In genomic region chr17:30822919-30823318, GRCh38 we compare ENCODE assay signal across 8 cellular contexts. TPM values are rescaled to one million over a fixed set of nuclear protein-coding genes. Genes with fewer than 3 reads are reported as not detected.
DNase-seq lines count a peak whose midpoint lies in the region; ATAC-seq and TF ChIP-seq lines count a peak whose summit lies in the region.
"Not testable (repeated sequence)": the region's sequence is repeated elsewhere in the genome, so short reads cannot be mapped to it uniquely, and the experiment has no call there.

No MANE protein-coding gene starts in this region.

- not testable (repeated sequence) for H4K20me1 ChIP-seq in Karpas-422 (ENCODE audit: insufficient read depth, low read depth, low read length); osteoblast (ENCODE audit: insufficient read depth, low read length)

- ATAC-seq in heart left ventricle = not testable (repeated sequence)

- H3K4me1 Mint-ChIP-seq in activated T-cell treated with anti-CD3 and anti-CD28 coated beads, Interleukin-2, amount 50 U/mL, for 24 hours (ENCODE audit: low read depth) = peaks cover 55% of the 10 kb centered on the region
- peaks cover 16% of the 10 kb centered on the region for H3K4me1 Mint-ChIP-seq in MCF 10A (ENCODE audit: insufficient read depth, unreplicated experiment)

- intact Hi-C loops in MCF 10A (cut with micrococcal nuclease) = loop anchor here (5.0 kb wide), 1 partner anchor 481 kb away; no protein-coding TSS in a partner anchor
- intact Hi-C loops in heart left ventricle (cut with DNase I) = loop anchor here in 1 of 10 donors (5.0 kb wide), 1 partner anchor 221 kb away; no protein-coding TSS in a partner anchor
- intact Hi-C loops in tibial artery (cut with DNase I; ENCODE audit: low total_unique reads) = not testable (repeated sequence)

- H3K36me3 Mint-ChIP-seq in activated T-cell treated with anti-CD3 and anti-CD28 coated beads, Interleukin-2, amount 50 U/mL, for 24 hours (ENCODE audit: low read depth) = peaks cover 49% of the 10 kb centered on the region
- peaks cover 14% of the 10 kb centered on the region for H3K36me3 Mint-ChIP-seq in MCF 10A (ENCODE audit: insufficient read depth, unreplicated experiment)

- not testable (repeated sequence) for H3K27me3 ChIP-seq in GM06990 (replicated peaks; ENCODE audit: control insufficient read depth, insufficient read depth, low read length); Karpas-422 (ENCODE audit: low read length); Peyer's patch; heart left ventricle; osteoblast (ENCODE audit: insufficient read depth, low read length); tibial artery

- H3K9me2 ChIP-seq in Karpas-422 (replicated peaks; ENCODE audit: insufficient read depth, low read length) = not testable (repeated sequence)

- peaks cover 65% of the 10 kb centered on the region for H3K79me2 ChIP-seq in Karpas-422 (ENCODE audit: low read length)
- H3K79me2 ChIP-seq in osteoblast (ENCODE audit: insufficient read depth, low read length) = peaks cover 62% of the 10 kb centered on the region

- not testable (repeated sequence) for H3K27me3 Mint-ChIP-seq in activated T-cell treated with anti-CD3 and anti-CD28 coated beads, Interleukin-2, amount 50 U/mL, for 24 hours; MCF 10A (ENCODE audit: insufficient read depth, unreplicated experiment)

- H3K4me1 ChIP-seq in Karpas-422 (ENCODE audit: low read length) (peaks cover 47% of the 10 kb centered on the region), Peyer's patch (peaks cover 5 to 45% (median 10%) of the 10 kb centered on the region in 4 donors), heart left ventricle (peaks cover 0 to 70% (median 19%) of the 10 kb centered on the region in 12 donors), osteoblast (ENCODE audit: insufficient read depth, low read length) (peaks cover 14% of the 10 kb centered on the region), tibial artery (peaks cover 0 to 22% (median 15%) of the 10 kb centered on the region in 4 donors)

- POLR2A ChIA-PET in MCF 10A (lab: Yijun Ruan, JAX) = interaction anchor here (1.1 to 2.5 kb wide), 5 partner anchors 8 to 491 kb away, joined by 4 to 14 read pairs (median 5); partner anchors contain the start of genes ATAD5, EVI2B and RNF135

- not testable (repeated sequence) for TF ChIP-seq POLR2A in Peyer's patch (IDR thresholded peaks at IDR 0.05); heart left ventricle (IDR thresholded peaks at IDR 0.05)

- CTCF ChIA-PET in MCF 10A (lab: Yijun Ruan, JAX) = interaction anchor here (0.6 kb wide), 1 partner anchor 556 kb away, joined by 3 read pairs; no protein-coding TSS in a partner anchor

- H2AFZ ChIP-seq in Karpas-422 (ENCODE audit: low read length); osteoblast (ENCODE audit: low read length): not testable (repeated sequence)

- TF ChIP-seq CTCF in GM06990 (IDR thresholded peaks at IDR 0.05; ENCODE audit: insufficient read depth, low read length, poor library complexity, severe bottlenecking); Peyer's patch (IDR thresholded peaks at IDR 0.05); MCF 10A (IDR thresholded peaks at IDR 0.05; ENCODE audit: unreplicated experiment); heart left ventricle (IDR thresholded peaks at IDR 0.05); osteoblast (IDR thresholded peaks at IDR 0.05; ENCODE audit: extremely low read depth, low read depth, low read length); tibial artery (IDR thresholded peaks at IDR 0.05): not testable (repeated sequence)

- H3K4me3 ChIP-seq in GM06990 (replicated peaks; ENCODE audit: low read depth, low read length) (peak overlapping the region; percentile 81), Karpas-422 (ENCODE audit: low read length) (peak overlapping the region; percentile 99), Peyer's patch (peak overlapping the region; percentile 67 to 99 (median 98)), heart left ventricle (peak overlapping the region in 8 of 12 donors; percentile 0 to 99 (median 94)), tibial artery (peak overlapping the region; percentile 85 to 86)
- not testable (repeated sequence) for H3K4me3 ChIP-seq in osteoblast (ENCODE audit: insufficient read depth, low read length)

- DNase-seq in GM06990 (ENCODE audit: extremely low read depth, insufficient read length) (peak; percentile 52), Karpas-422 (peak; percentile 83), Peyer's patch (peak; percentile 37 to 59 (median 54))
- DNase-seq in activated T-cell treated with anti-CD3 and anti-CD28 coated beads, Interleukin-2, amount 50 U/mL, for 24 hours; MCF 10A (ENCODE audit: unreplicated experiment); heart left ventricle; osteoblast (ENCODE audit: insufficient read length, low spot score, missing footprints); tibial artery: not testable (repeated sequence)

- H3K9me3 Mint-ChIP-seq in activated T-cell treated with anti-CD3 and anti-CD28 coated beads, Interleukin-2, amount 50 U/mL, for 24 hours; MCF 10A (ENCODE audit: unreplicated experiment): not testable (repeated sequence)

- H3K27ac Mint-ChIP-seq in activated T-cell treated with anti-CD3 and anti-CD28 coated beads, Interleukin-2, amount 50 U/mL, for 24 hours = peak overlapping the region; percentile 92
- H3K27ac Mint-ChIP-seq in MCF 10A (ENCODE audit: low read depth, unreplicated experiment) = not testable (repeated sequence)

- not testable (repeated sequence) for H3K36me3 ChIP-seq in GM06990 (ENCODE audit: control insufficient read depth, insufficient read depth, low read length); Peyer's patch; heart left ventricle; osteoblast (ENCODE audit: insufficient read depth, low read length); tibial artery
- peaks cover 13% of the 10 kb centered on the region; the same call in 1 of the 2 replicates for H3K36me3 ChIP-seq in Karpas-422 (ENCODE audit: insufficient read depth, low read length)

- H3K4me3 Mint-ChIP-seq in activated T-cell treated with anti-CD3 and anti-CD28 coated beads, Interleukin-2, amount 50 U/mL, for 24 hours = peak overlapping the region; percentile 97
- peak overlapping the region; percentile 50 for H3K4me3 Mint-ChIP-seq in MCF 10A (ENCODE audit: unreplicated experiment)

- H3K4me2 ChIP-seq in Karpas-422 (ENCODE audit: low read depth, low read length, poor library complexity, severe bottlenecking) (peak overlapping the region; percentile 85), osteoblast (ENCODE audit: insufficient read depth, low read length) (peak overlapping the region; percentile 92)

- H3K9me3 ChIP-seq in Karpas-422 (ENCODE audit: low read length); Peyer's patch; heart left ventricle; osteoblast (ENCODE audit: low read depth, low read length); tibial artery: not testable (repeated sequence)

- not testable (repeated sequence) for BruUV-seq in MCF 10A (replicated peaks; lab: Mats Ljungman, UMichigan)

- peak overlapping the region; percentile 60 for H3K9ac ChIP-seq in Karpas-422 (ENCODE audit: low read length)

- 84 to 88% (median 85%) methylated on average over 14 of the region's 14 CpGs for WGBS in heart left ventricle, 4 donors

- H3K27ac ChIP-seq in Karpas-422 (ENCODE audit: low read length) (peak overlapping the region; percentile 87), Peyer's patch (peak overlapping the region; percentile 88 to 95 (median 90)), heart left ventricle (peak overlapping the region in 2 of 12 donors; percentile 89 to 93)
- not testable (repeated sequence) for H3K27ac ChIP-seq in osteoblast (ENCODE audit: low read depth, low read length); tibial artery

RNA-seq across cellular contexts. Expression of gene CRLF3, which starts 1.6 kb away (rescaled TPM):
- total RNA-seq in Karpas-422 (2014; rRNA removed; shearing (Covaris generic); ENCODE audit: low replicate concordance) = 32.2 and 49.0 TPM in 2 replicates
- total RNA-seq in Peyer's patch (10 to 100 TPM in 3 of 4 donors, 1 to 10 TPM in 1; 7.9 to 45.4 (median 19.7) TPM), MCF 10A (2022) (14.7 and 15.0 TPM in 2 replicates), heart left ventricle (10 to 100 TPM in 1 of 9 donors, 1 to 10 TPM in 8; 4.4 to 12.3 (median 5.5) TPM), osteoblast (11.6 and 11.8 TPM in 2 replicates)
- polyA plus RNA-seq in heart left ventricle = 1 to 10 TPM; 3.0 to 4.4 TPM

RNA-seq across cellular contexts. Expression of gene ATAD5, which starts 8.8 kb away (rescaled TPM):
- total RNA-seq in Karpas-422 (2014; rRNA removed; shearing (Covaris generic); ENCODE audit: low replicate concordance) = 7.1 and 12.0 TPM in 2 replicates
- total RNA-seq in Peyer's patch (10 to 100 TPM in 1 of 4 donors, 1 to 10 TPM in 3; 2.3 to 14.0 (median 2.6) TPM), MCF 10A (2022) (2.8 and 3.6 TPM in 2 replicates), heart left ventricle (1 to 10 TPM in 1 of 9 donors, under 1 TPM in 8; 0.32 to 2.5 (median 0.49) TPM), osteoblast (1.5 and 1.8 TPM in 2 replicates)
- polyA plus RNA-seq in heart left ventricle = under 1 TPM; 0.25 to 0.34 TPM
